35 cellular contexts compared by ENCODE assay signal in the genomic region with DNA sequence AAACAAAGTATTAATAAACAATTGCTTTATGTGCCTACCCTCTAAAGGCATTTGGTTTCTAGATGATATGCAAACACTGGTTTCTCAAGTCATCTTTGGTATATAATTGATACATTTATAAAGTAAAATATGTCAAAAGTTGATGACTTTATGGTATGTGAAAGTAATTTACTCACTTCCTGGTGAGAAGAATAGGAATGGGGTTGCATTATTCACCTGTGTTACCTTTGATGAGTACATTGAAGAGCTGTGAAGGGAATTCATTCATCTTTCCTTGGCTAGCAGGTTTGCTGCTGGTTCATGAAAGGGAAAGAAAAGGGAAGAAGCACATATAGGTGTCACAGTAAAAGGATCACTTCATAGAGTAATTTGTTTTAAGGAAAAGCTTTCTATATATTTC.
"Had no signal": no experiment of that assay in that cellular context is flagged by ENCODE, and none has a peak within 500 bp of the region (broad histone marks: within the 10 kb centered on the region; RNA-seq: fewer than 3 reads in every experiment).

No MANE protein-coding gene starts in this region.

- H3K36me3 Mint-ChIP-seq: stimulated activated memory B cell treated with anti-CD40 and anti-IgM and Interleukin-4, amounts not matched to agents 10 μg/mL and 1 μg/mL and 100 μg/mL, for 72 hours had no signal

- H3K4me1 ChIP-seq: prostate gland, uterus had no signal

- H3K36me3 ChIP-seq: ovary, prostate gland, uterus had no signal

- FAIRE-seq: colon had no signal

- DNase-seq: activated CD4-positive, alpha-beta memory T cell treated with anti-CD3 and anti-CD28 coated beads, Interleukin-2, amount 10 ng/mL, durations not matched to agents 7 days and 5 days; activated CD4-positive, alpha-beta T cell treated with anti-CD3 and anti-CD28 coated beads, Interleukin-2, amount 10 ng/mL, durations not matched to agents 7 days and 5 days; activated gamma-delta T cell treated with Interleukin-2 at 50 U/mL for 16 hours; activated naive CD4-positive, alpha-beta T cell treated with anti-CD3 and anti-CD28 coated beads, Interleukin-2, amount 50 U/mL, for 16 hours; activated T-cell treated with anti-CD3 and anti-CD28 coated beads, Interleukin-2, amount 50 U/mL, for 4 hours; amniotic stem cell; dermis blood vessel endothelial cell; effector CD4-positive, alpha-beta T cell; erythroblast; islet precursor cell; left cardiac atrium; left ventricle myocardium superior; naive B cell; nephron progenitor cell; ovary; retina; stimulated activated CD4-positive, alpha-beta T cell treated with anti-CD3 and anti-CD28 coated beads, Interleukin-1b, Interleukin-23, amount 100 ng/mL, for 48 hours; stimulated activated CD4-positive, alpha-beta T cell treated with anti-CD3 and anti-CD28 coated beads, Interleukin-4, amount 100 ng/mL, for 4 hours; stimulated activated CD8-positive, alpha-beta memory T cell treated with anti-CD3 and anti-CD28 coated beads, Interleukin-4, amount 100 ng/mL, for 48 hours; stimulated activated naive CD8-positive, alpha-beta T cell treated with anti-CD3 and anti-CD28 coated beads, Interleukin-15, amount 100 ng/mL, for 72 hours; substantia nigra; uterus had no signal

- H3K4me3 ChIP-seq: gastroesophageal sphincter, hepatocyte, ovary, prostate gland, skin epidermis, uterus had no signal

- H3K9me3 ChIP-seq: neutrophil, prostate gland, uterus had no signal

- H3K27ac ChIP-seq: gastroesophageal sphincter, hepatocyte, neutrophil, ovary, prostate gland, skin epidermis, uterus, VCaP had no signal

- H3K9me3 Mint-ChIP-seq: activated T-helper 17 cell treated with anti-CD3 and anti-CD28 coated beads, Interleukin-2, amount 50 U/mL, for 72 hours had no signal

- H3K27me3 Mint-ChIP-seq: activated CD4-positive, alpha-beta memory T cell treated with anti-CD3 and anti-CD28 coated beads, Interleukin-2, amount 10 ng/mL, durations not matched to agents 7 days and 5 days; naive B cell; stimulated activated memory B cell treated with anti-CD40 and anti-IgM and Interleukin-4, amounts not matched to agents 10 μg/mL and 1 μg/mL and 100 μg/mL, for 72 hours; type B pancreatic cell had no signal

- ATAC-seq: activated T-cell treated with anti-CD3 and anti-CD28 coated beads, Interleukin-2, amount 50 U/mL, for 4 hours; activated T-helper 17 cell treated with anti-CD3 and anti-CD28 coated beads, Interleukin-2, amount 50 U/mL, for 72 hours; gastroesophageal sphincter; left cardiac atrium; left ventricle myocardium superior; sciatic nerve; stimulated activated memory B cell treated with anti-CD40 and anti-IgM and Interleukin-4, amounts not matched to agents 10 μg/mL and 1 μg/mL and 100 μg/mL, for 72 hours; stimulated activated naive CD8-positive, alpha-beta T cell treated with anti-CD3 and anti-CD28 coated beads, Interleukin-15, amount 100 ng/mL, for 72 hours had no signal

- H3K27me3 ChIP-seq: gastroesophageal sphincter, hepatocyte, neutrophil, ovary, uterus had no signal

- H3K4me1 Mint-ChIP-seq: activated T-helper 17 cell treated with anti-CD3 and anti-CD28 coated beads, Interleukin-2, amount 50 U/mL, for 72 hours; central memory CD8-positive, alpha-beta T cell; naive B cell; stimulated activated memory B cell treated with anti-CD40 and anti-IgM and Interleukin-4, amounts not matched to agents 10 μg/mL and 1 μg/mL and 100 μg/mL, for 72 hours; stimulated activated naive CD8-positive, alpha-beta T cell treated with anti-CD3 and anti-CD28 coated beads, Interleukin-15, amount 100 ng/mL, for 72 hours had no signal

- H3K27ac Mint-ChIP-seq: activated CD4-positive, alpha-beta memory T cell treated with anti-CD3 and anti-CD28 coated beads, Interleukin-2, amount 10 ng/mL, durations not matched to agents 7 days and 5 days; activated CD4-positive, alpha-beta T cell treated with anti-CD3 and anti-CD28 coated beads, Interleukin-2, amount 10 ng/mL, durations not matched to agents 7 days and 5 days; activated T-helper 17 cell treated with anti-CD3 and anti-CD28 coated beads, Interleukin-2, amount 50 U/mL, for 72 hours; naive B cell; stimulated activated memory B cell treated with anti-CD40 and anti-IgM and Interleukin-4, amounts not matched to agents 10 μg/mL and 1 μg/mL and 100 μg/mL, for 72 hours; type B pancreatic cell had no signal

- H3K4me3 Mint-ChIP-seq: activated CD4-positive, alpha-beta memory T cell treated with anti-CD3 and anti-CD28 coated beads, Interleukin-2, amount 10 ng/mL, durations not matched to agents 7 days and 5 days; activated CD4-positive, alpha-beta T cell treated with anti-CD3 and anti-CD28 coated beads, Interleukin-2, amount 10 ng/mL, durations not matched to agents 7 days and 5 days; activated T-cell treated with anti-CD3 and anti-CD28 coated beads, Interleukin-2, amount 50 U/mL, for 4 hours; activated T-helper 17 cell treated with anti-CD3 and anti-CD28 coated beads, Interleukin-2, amount 50 U/mL, for 72 hours; central memory CD8-positive, alpha-beta T cell; mesothelial cell of epicardium; naive B cell; nephron progenitor cell; stimulated activated memory B cell treated with anti-CD40 and anti-IgM and Interleukin-4, amounts not matched to agents 10 μg/mL and 1 μg/mL and 100 μg/mL, for 72 hours; stimulated activated naive CD8-positive, alpha-beta T cell treated with anti-CD3 and anti-CD28 coated beads, Interleukin-15, amount 100 ng/mL, for 72 hours; type B pancreatic cell had no signal
